In genomic region chr11:33773399-33774355, GRCh38 we compare ENCODE assay signal across 8 cellular contexts. TPM values are rescaled to one million over a fixed set of nuclear protein-coding genes. Genes with fewer than 3 reads are reported as not detected.
DNase-seq lines count a peak whose midpoint lies in the region; ATAC-seq and TF ChIP-seq lines count a peak whose summit lies in the region.

No MANE protein-coding gene starts in this region.

- intact Hi-C loops in activated CD4-positive, alpha-beta memory T cell treated with anti-CD3 and anti-CD28 coated beads for 36 hours (cut with micrococcal nuclease), result loop anchor here (1.0 to 10.0 kb wide), 5 partner anchors 39 to 729 kb away; partner anchors contain the start of genes ABTB2 and C11orf91
- intact Hi-C loops in mucosa of descending colon (cut with DNase I, micrococcal nuclease), result no loop called here

- H3K27me3 ChIP-seq in endodermal cell (ENCODE audit: control insufficient read depth, insufficient read depth, low read length, poor library complexity, severe bottlenecking) (peaks cover 35% of the 10 kb centered on the region), suprapubic skin (no peaks in the 10 kb centered on the region)

- DNase-seq in EL (peak; percentile 35), endodermal cell (peak; percentile 44), mucosa of descending colon (peak in 1 of 3 donors; percentile 29), suprapubic skin (ENCODE audit: low spot score in 2 of 2) (no peak), NCI-H345 treated with DMSO at 0.1 percent for 48 hours (lab: John Stamatoyannopoulos, UW; ENCODE audit: unreplicated experiment) (no peak)
- DNase-seq in activated CD4-positive, alpha-beta memory T cell treated with anti-CD3 and anti-CD28 coated beads for 36 hours, result peak; percentile 54

- H3K4me3 ChIP-seq in endodermal cell (ENCODE audit: low read length) (peak overlapping the region; percentile 93), mucosa of descending colon (peak overlapping the region; percentile 76), suprapubic skin (peak overlapping the region; percentile 68)

- ATAC-seq in GM21619 (IDR thresholded peaks at IDR 0.05; ENCODE audit: unreplicated experiment) (peak; percentile 25), mucosa of descending colon (peak; percentile 63)

- H3K4me1 Mint-ChIP-seq in IgD-negative memory B cell (peaks cover 17 to 29% (median 18%) of the 10 kb centered on the region in 3 donors), endodermal cell (peaks cover 15% of the 10 kb centered on the region)
- H3K4me1 Mint-ChIP-seq in activated CD4-positive, alpha-beta memory T cell treated with anti-CD3 and anti-CD28 coated beads for 36 hours (ENCODE audit: low read depth), result peaks cover 48% of the 10 kb centered on the region

- TF ChIP-seq CTCF in endodermal cell (conservative IDR thresholded peaks at IDR 0.05), result no peak
- TF ChIP-seq CTCF in mucosa of descending colon (IDR thresholded peaks at IDR 0.05), result no peak
- TF ChIP-seq CTCF in suprapubic skin (IDR thresholded peaks at IDR 0.05), result no peak

- CTCF ChIA-PET in activated CD4-positive, alpha-beta memory T cell treated with anti-CD3 and anti-CD28 coated beads for 36 hours (lab: Charles Lee), result interaction anchor here (0.6 to 1.1 kb wide), 4 partner anchors 31 to 65 kb away, joined by 3 read pairs; no protein-coding TSS in a partner anchor

- peak overlapping the region; percentile 82 to 95 (median 86) for H3K27ac Mint-ChIP-seq in IgD-negative memory B cell
- peak overlapping the region; percentile 89 for H3K27ac Mint-ChIP-seq in activated CD4-positive, alpha-beta memory T cell treated with anti-CD3 and anti-CD28 coated beads for 36 hours
- peak overlapping the region; percentile 91 for H3K27ac Mint-ChIP-seq in endodermal cell

- H3K4me1 ChIP-seq in endodermal cell (ENCODE audit: control insufficient read depth, insufficient read depth, low read length) (peaks cover 4% of the 10 kb centered on the region), mucosa of descending colon (ENCODE audit: low read depth) (peaks cover 19% of the 10 kb centered on the region), suprapubic skin (peaks cover 36% of the 10 kb centered on the region)

- H3K27me3 Mint-ChIP-seq in IgD-negative memory B cell (peaks cover 8% of the 10 kb centered on the region), endodermal cell (ENCODE audit: insufficient read depth) (peaks cover 37% of the 10 kb centered on the region)
- peaks cover 6% of the 10 kb centered on the region for H3K27me3 Mint-ChIP-seq in activated CD4-positive, alpha-beta memory T cell treated with anti-CD3 and anti-CD28 coated beads for 36 hours

- H3K36me3 ChIP-seq in endodermal cell (ENCODE audit: control insufficient read depth, insufficient read depth, low read length), result no peaks in the 10 kb centered on the region
- H3K36me3 ChIP-seq in mucosa of descending colon (ENCODE audit: low read depth), result no peaks in the 10 kb centered on the region
- peaks cover 14% of the 10 kb centered on the region for H3K36me3 ChIP-seq in suprapubic skin

- H3K9me3 Mint-ChIP-seq in IgD-negative memory B cell (no peaks in the 10 kb centered on the region), endodermal cell (no peaks in the 10 kb centered on the region)
- no peaks in the 10 kb centered on the region for H3K9me3 Mint-ChIP-seq in activated CD4-positive, alpha-beta memory T cell treated with anti-CD3 and anti-CD28 coated beads for 36 hours

- H3K9me3 ChIP-seq in endodermal cell (ENCODE audit: control insufficient read depth, low read length) (no peaks in the 10 kb centered on the region), mucosa of descending colon (no peaks in the 10 kb centered on the region), suprapubic skin (no peaks in the 10 kb centered on the region)

- peak overlapping the region; percentile 69 for H3K9ac ChIP-seq in endodermal cell (ENCODE audit: extremely low read depth, low read length, poor library complexity, severe bottlenecking)

- H3K4me3 Mint-ChIP-seq in IgD-negative memory B cell, result peak overlapping the region; percentile 94 to 99 (median 97)
- peak overlapping the region; percentile 95 for H3K4me3 Mint-ChIP-seq in activated CD4-positive, alpha-beta memory T cell treated with anti-CD3 and anti-CD28 coated beads for 36 hours
- peak overlapping the region; percentile 84 for H3K4me3 Mint-ChIP-seq in endodermal cell

- POLR2A ChIA-PET in activated CD4-positive, alpha-beta memory T cell treated with anti-CD3 and anti-CD28 coated beads for 36 hours (lab: Charles Lee), result interaction anchor here (1.1 kb wide), 2 partner anchors 31 to 37 kb away, joined by 3 to 5 read pairs; partner anchors contain the start of gene CD59

- WGBS in endodermal cell (ENCODE audit: insufficient coverage in 1 of 2, insufficient read length in 1 of 2), 2 experiments, result 3 to 5% methylated on average over 12 to 53 of the region's 53 CpGs
- 4% methylated on average over 32 of the region's 53 CpGs for WGBS in suprapubic skin

- H3K27ac ChIP-seq in endodermal cell (ENCODE audit: low read depth, low read length) (no peak overlapping the region), suprapubic skin (peak overlapping the region; percentile 56)

- H3K36me3 Mint-ChIP-seq in IgD-negative memory B cell (peaks cover 2% of the 10 kb centered on the region), endodermal cell (ENCODE audit: low read depth) (peaks cover under 1% of the 10 kb centered on the region)
- peaks cover 9% of the 10 kb centered on the region for H3K36me3 Mint-ChIP-seq in activated CD4-positive, alpha-beta memory T cell treated with anti-CD3 and anti-CD28 coated beads for 36 hours

- no peak for TF ChIP-seq POLR2A in suprapubic skin (IDR thresholded peaks at IDR 0.05)

- no peak for TF ChIP-seq EP300 in suprapubic skin (IDR thresholded peaks at IDR 0.05)

RNA-seq across cellular contexts. Expression of gene FBXO3, which starts 0.6 kb away (rescaled TPM):
- 26.6 TPM for polyA plus RNA-seq in IgD-negative memory B cell
- 10 to 100 TPM; 16.5 to 17.7 TPM for total RNA-seq in activated CD4-positive, alpha-beta memory T cell treated with anti-CD3 and anti-CD28 coated beads for 36 hours
- 10 to 100 TPM; 12.8 to 15.0 TPM for total RNA-seq in endodermal cell
- 30.7 TPM for polyA plus RNA-seq in endodermal cell (2013, experiment 1 of 2)
- polyA plus RNA-seq in endodermal cell (2013, experiment 2 of 2), result 28.3 TPM
- total RNA-seq in mucosa of descending colon, result 10 to 100 TPM; 27.3 to 36.0 (median 34.5) TPM
- total RNA-seq in suprapubic skin, result 10 to 100 TPM; 35.4 to 47.5 (median 44.3) TPM

RNA-seq across cellular contexts. Expression of gene CD59, which starts 37.5 kb away (rescaled TPM):
- 39.7 TPM for polyA plus RNA-seq in IgD-negative memory B cell
- total RNA-seq in activated CD4-positive, alpha-beta memory T cell treated with anti-CD3 and anti-CD28 coated beads for 36 hours, result 10 to 100 TPM; 79.4 TPM
- total RNA-seq in endodermal cell (100 to 1,000 TPM; 111 to 142 TPM), mucosa of descending colon (100 to 1,000 TPM; 317 to 382 (median 381) TPM), suprapubic skin (100 to 1,000 TPM; 309 to 520 (median 422) TPM)
- polyA plus RNA-seq in endodermal cell (2013, experiment 1 of 2), result 89.8 TPM
- 75.8 TPM for polyA plus RNA-seq in endodermal cell (2013, experiment 2 of 2)

Comparison
In these comparisons a context has a peak if more than half of its experiments do, and no peak if none do; other contexts are left out.
1. DNase-seq: peak in EL (single experiment), activated CD4-positive, alpha-beta memory T cell treated with anti-CD3 and anti-CD28 coated beads for 36 hours (single experiment) and endodermal cell (single experiment); none in suprapubic skin (0 of 2) and NCI-H345 treated with DMSO at 0.1 percent for 48 hours (single experiment).
2. Peak in every context shown above with its lines, with median percentiles within 50 percentile points of each other: H3K27ac Mint-ChIP-seq, H3K4me3 Mint-ChIP-seq and H3K4me3 ChIP-seq.